ENCODE assay signal across 8 cellular contexts in genomic region chr4:52862605-52863236, GRCh38. TPM values are rescaled to one million over a fixed set of nuclear protein-coding genes. Genes with fewer than 3 reads are reported as not detected.
A peak's percentile ranks its signal among the peaks of the same experiment; 100 is the strongest.
DNase-seq lines count a peak whose midpoint lies in the region; ATAC-seq lines count a peak whose summit lies in the region.
"Had no signal": no experiment of that assay in that cellular context is flagged by ENCODE, and none has a peak within 500 bp of the region (broad histone marks: within the 10 kb centered on the region; RNA-seq: fewer than 3 reads in every experiment).

No MANE protein-coding gene starts in this region.

- no peak for DNase-seq in activated CD4-positive, alpha-beta memory T cell treated with anti-CD3 and anti-CD28 coated beads for 36 hours
- no peak for DNase-seq in stimulated activated naive B cell treated with anti-CD40 and anti-IgM and Interleukin-4, amounts not matched to agents 10 μg/mL and 1 μg/mL and 100 μg/mL, for 72 hours

- CTCF ChIA-PET in activated CD4-positive, alpha-beta memory T cell treated with anti-CD3 and anti-CD28 coated beads for 36 hours (lab: Charles Lee) = interaction anchor here (1.0 kb wide), 1 partner anchor 317 kb away, joined by 3 read pairs; no protein-coding TSS in a partner anchor

- H3K36me3 ChIP-seq in iPS-15b (ENCODE audit: control insufficient read depth, insufficient read depth, low read length) = peaks cover 19% of the 10 kb centered on the region

- no peak overlapping the region for H3K27ac Mint-ChIP-seq in activated CD4-positive, alpha-beta memory T cell treated with anti-CD3 and anti-CD28 coated beads for 36 hours
- H3K27ac Mint-ChIP-seq in stimulated activated naive B cell treated with anti-CD40 and anti-IgM and Interleukin-4, amounts not matched to agents 10 μg/mL and 1 μg/mL and 100 μg/mL, for 72 hours = no peak overlapping the region

- no peaks in the 10 kb centered on the region for H3K36me3 Mint-ChIP-seq in activated CD4-positive, alpha-beta memory T cell treated with anti-CD3 and anti-CD28 coated beads for 36 hours
- H3K36me3 Mint-ChIP-seq in stimulated activated naive B cell treated with anti-CD40 and anti-IgM and Interleukin-4, amounts not matched to agents 10 μg/mL and 1 μg/mL and 100 μg/mL, for 72 hours = peaks cover 5 to 10% of the 10 kb centered on the region in 2 donors

- ATAC-seq in HG03378 (IDR thresholded peaks at IDR 0.05; ENCODE audit: unreplicated experiment) (peak; percentile 11), HG02970 (IDR thresholded peaks at IDR 0.05; ENCODE audit: low FRiP score, unreplicated experiment) (no peak), HG03439 (IDR thresholded peaks at IDR 0.05; ENCODE audit: unreplicated experiment) (no peak), GM18519 (IDR thresholded peaks at IDR 0.05; ENCODE audit: low FRiP score, unreplicated experiment) (no peak)
- ATAC-seq in stimulated activated naive B cell treated with anti-CD40 and anti-IgM and Interleukin-4, amounts not matched to agents 10 μg/mL and 1 μg/mL and 100 μg/mL, for 72 hours (replicated peaks) = no peak

- POLR2A ChIA-PET in activated CD4-positive, alpha-beta memory T cell treated with anti-CD3 and anti-CD28 coated beads for 36 hours (lab: Charles Lee) = no interaction called here

- H3K4me3 ChIP-seq in iPS-15b (ENCODE audit: low read depth, low read length) = peak overlapping the region; percentile 77

- peak overlapping the region; percentile 96 for H3K9ac ChIP-seq in iPS-15b (ENCODE audit: low read depth, low read length)

- peaks cover 35% of the 10 kb centered on the region for H3K4me1 ChIP-seq in iPS-15b (ENCODE audit: control insufficient read depth, insufficient read depth, low read length)

- H3K4me3 Mint-ChIP-seq in activated CD4-positive, alpha-beta memory T cell treated with anti-CD3 and anti-CD28 coated beads for 36 hours = peak overlapping the region; percentile 64
- H3K4me3 Mint-ChIP-seq in stimulated activated naive B cell treated with anti-CD40 and anti-IgM and Interleukin-4, amounts not matched to agents 10 μg/mL and 1 μg/mL and 100 μg/mL, for 72 hours = peak overlapping the region; percentile 84 to 85

- H3K9me3 ChIP-seq in iPS-15b (ENCODE audit: control insufficient read depth, insufficient read depth, low read length) = peaks cover 7% of the 10 kb centered on the region

- H3K9me3 Mint-ChIP-seq in activated CD4-positive, alpha-beta memory T cell treated with anti-CD3 and anti-CD28 coated beads for 36 hours = peaks cover 9% of the 10 kb centered on the region
- peaks cover 6 to 11% of the 10 kb centered on the region in 2 donors for H3K9me3 Mint-ChIP-seq in stimulated activated naive B cell treated with anti-CD40 and anti-IgM and Interleukin-4, amounts not matched to agents 10 μg/mL and 1 μg/mL and 100 μg/mL, for 72 hours

- H3K4me1 Mint-ChIP-seq in activated CD4-positive, alpha-beta memory T cell treated with anti-CD3 and anti-CD28 coated beads for 36 hours (ENCODE audit: low read depth) = peaks cover 5% of the 10 kb centered on the region
- peaks cover 5 to 24% of the 10 kb centered on the region in 2 donors for H3K4me1 Mint-ChIP-seq in stimulated activated naive B cell treated with anti-CD40 and anti-IgM and Interleukin-4, amounts not matched to agents 10 μg/mL and 1 μg/mL and 100 μg/mL, for 72 hours

- H3K27me3 Mint-ChIP-seq in activated CD4-positive, alpha-beta memory T cell treated with anti-CD3 and anti-CD28 coated beads for 36 hours = peaks cover 33% of the 10 kb centered on the region
- peaks cover 36 to 48% of the 10 kb centered on the region in 2 donors for H3K27me3 Mint-ChIP-seq in stimulated activated naive B cell treated with anti-CD40 and anti-IgM and Interleukin-4, amounts not matched to agents 10 μg/mL and 1 μg/mL and 100 μg/mL, for 72 hours

- intact Hi-C loops in activated CD4-positive, alpha-beta memory T cell treated with anti-CD3 and anti-CD28 coated beads for 36 hours (cut with micrococcal nuclease) = loop anchor here (5.0 kb wide), 2 partner anchors 40 to 150 kb away; no protein-coding TSS in a partner anchor

- peaks cover 5% of the 10 kb centered on the region for H3K27me3 ChIP-seq in iPS-15b (ENCODE audit: control insufficient read depth, insufficient read depth, low read length)

RNA-seq across cellular contexts. Expression of gene RASL11B, which starts 0.6 kb away (rescaled TPM):
- total RNA-seq in activated CD4-positive, alpha-beta memory T cell treated with anti-CD3 and anti-CD28 coated beads for 36 hours = under 1 TPM; 0.29 to 0.40 TPM
- total RNA-seq: dermis microvascular lymphatic vessel endothelial cell had no signal
